ENCODE assay signal across 10 cellular contexts in genomic region chr2:29012211-29012681, GRCh38. TPM values are rescaled to one million over a fixed set of nuclear protein-coding genes. Genes with fewer than 3 reads are reported as not detected.
DNase-seq lines count a peak whose midpoint lies in the region; ATAC-seq and TF ChIP-seq lines count a peak whose summit lies in the region.
"Had no signal": no experiment of that assay in that cellular context is flagged by ENCODE, and none has a peak within 500 bp of the region (broad histone marks: within the 10 kb centered on the region; RNA-seq: fewer than 3 reads in every experiment).

No MANE protein-coding gene starts in this region.

- ATAC-seq in activated naive CD8-positive, alpha-beta T cell treated with anti-CD3 and anti-CD28 coated beads, Interleukin-2, amount 50 U/mL, for 24 hours: no peak
- ATAC-seq in left lobe of liver: no peak

- peaks cover 85% of the 10 kb centered on the region for H3K4me1 Mint-ChIP-seq in activated naive CD8-positive, alpha-beta T cell treated with anti-CD3 and anti-CD28 coated beads, Interleukin-2, amount 50 U/mL, for 24 hours

- no peaks in the 10 kb centered on the region for H3K9me3 ChIP-seq in KOPT-K1 (ENCODE audit: insufficient read depth, low read length, poor library complexity, severe bottlenecking)

- DNase-seq in AG10803 (ENCODE audit: low read depth): peak; percentile 38
- DNase-seq in activated naive CD8-positive, alpha-beta T cell treated with anti-CD3 and anti-CD28 coated beads, Interleukin-2, amount 50 U/mL, for 24 hours: peak; percentile 46
- peak; percentile 20 for DNase-seq in medulla oblongata (ENCODE audit: extremely low spot score)
- DNase-seq in NAMALWA (ENCODE audit: low spot score): no peak
- no peak for DNase-seq in inferior parietal cortex (ENCODE audit: extremely low spot score)
- no peak for DNase-seq in NCI-H2107 treated with DMSO at 0.1 percent for 48 hours (lab: John Stamatoyannopoulos, UW; ENCODE audit: unreplicated experiment)
- DNase-seq in left lobe of liver (ENCODE audit: low spot score): no peak
- DNase-seq: T1000 had no signal

- H3K4me3 ChIP-seq in AG10803 (ENCODE audit: low read length): no peak overlapping the region

- H3K4me3 Mint-ChIP-seq in activated naive CD8-positive, alpha-beta T cell treated with anti-CD3 and anti-CD28 coated beads, Interleukin-2, amount 50 U/mL, for 24 hours: peak overlapping the region; percentile 25

- no peaks in the 10 kb centered on the region for H3K9me3 Mint-ChIP-seq in activated naive CD8-positive, alpha-beta T cell treated with anti-CD3 and anti-CD28 coated beads, Interleukin-2, amount 50 U/mL, for 24 hours

- no peaks in the 10 kb centered on the region for H3K36me3 ChIP-seq in KOPT-K1 (ENCODE audit: insufficient read depth, low read length)

- peak overlapping the region; percentile 95 for H3K27ac ChIP-seq in KOPT-K1 (ENCODE audit: low read depth, low read length, poor library complexity, severe bottlenecking)
- H3K27ac ChIP-seq: C4-2B had no signal

- no peaks in the 10 kb centered on the region for H3K36me3 Mint-ChIP-seq in activated naive CD8-positive, alpha-beta T cell treated with anti-CD3 and anti-CD28 coated beads, Interleukin-2, amount 50 U/mL, for 24 hours (ENCODE audit: low read depth)

- no peak for TF ChIP-seq CTCF in AG10803 (conservative IDR thresholded peaks at IDR 0.05; ENCODE audit: low read length)

- H3K27me3 Mint-ChIP-seq in activated naive CD8-positive, alpha-beta T cell treated with anti-CD3 and anti-CD28 coated beads, Interleukin-2, amount 50 U/mL, for 24 hours: no peaks in the 10 kb centered on the region

- H3K27ac Mint-ChIP-seq in activated naive CD8-positive, alpha-beta T cell treated with anti-CD3 and anti-CD28 coated beads, Interleukin-2, amount 50 U/mL, for 24 hours: no peak overlapping the region

RNA-seq across cellular contexts. Expression of gene TOGARAM2, which starts 31.1 kb away (rescaled TPM):
- total RNA-seq in left lobe of liver: 0.78 TPM

Comparison
In these comparisons a context has a peak if more than half of its experiments do, and no peak if none do; other contexts are left out.
1. DNase-seq: peak in AG10803 (single experiment), activated naive CD8-positive, alpha-beta T cell treated with anti-CD3 and anti-CD28 coated beads, Interleukin-2, amount 50 U/mL, for 24 hours (single experiment) and medulla oblongata (single experiment); none in NAMALWA (single experiment), inferior parietal cortex (single experiment), NCI-H2107 treated with DMSO at 0.1 percent for 48 hours (single experiment) and left lobe of liver (single experiment).